8 cellular contexts compared by ENCODE assay signal in genomic region chr1:54671985-54672608, GRCh38. TPM values are rescaled to one million over a fixed set of nuclear protein-coding genes. Genes with fewer than 3 reads are reported as not detected.
DNase-seq lines count a peak whose midpoint lies in the region; ATAC-seq and TF ChIP-seq lines count a peak whose summit lies in the region.

No MANE protein-coding gene starts in this region.

- DNase-seq in AG09309 (ENCODE audit: low read depth) (peak; percentile 8), GM19238 (ENCODE audit: insufficient read length, low spot score) (peak; percentile 39), LoVo (ENCODE audit: low spot score) (peak; percentile 59), SJSA1 (ENCODE audit: low read depth in 1 of 2, low spot score in 2 of 2) (peak; percentile 60 to 64), left ventricle myocardium inferior (no peak)
- DNase-seq in activated effector memory CD4-positive, alpha-beta T cell treated with anti-CD3 and anti-CD28 coated beads, Interleukin-2, amount 50 U/mL, for 16 hours = peak; percentile 82
- DNase-seq in stimulated activated CD4-positive, alpha-beta T cell treated with anti-CD3 and anti-CD28 coated beads, Interleukin-15, amount 100 ng/mL, for 1 hour (ENCODE audit: low read depth in 1 of 2, low spot score in 1 of 2) = peak; percentile 26 to 36

- H3K4me3 ChIP-seq in AG09309 (ENCODE audit: control insufficient read depth, low read depth, low read length) (no peak overlapping the region), SJSA1 (no peak overlapping the region), left ventricle myocardium inferior (no peak overlapping the region)

- H3K36me3 ChIP-seq in SJSA1 (no peaks in the 10 kb centered on the region), left ventricle myocardium inferior (peaks cover 7% of the 10 kb centered on the region)

- H3K4me1 ChIP-seq in SJSA1 (replicated peaks) (no peaks in the 10 kb centered on the region), left ventricle myocardium inferior (no peaks in the 10 kb centered on the region)

- no peak overlapping the region for H3K27ac ChIP-seq in SJSA1
- H3K27ac ChIP-seq in left ventricle myocardium inferior (replicated peaks) = no peak overlapping the region

- H3K27me3 ChIP-seq in SJSA1 (replicated peaks) (no peaks in the 10 kb centered on the region), left ventricle myocardium inferior (ENCODE audit: low read depth) (no peaks in the 10 kb centered on the region)

- ATAC-seq in HG02610 (IDR thresholded peaks at IDR 0.05; ENCODE audit: unreplicated experiment) = no peak

- H3K9me3 ChIP-seq in SJSA1 (replicated peaks) (no peaks in the 10 kb centered on the region), left ventricle myocardium inferior (replicated peaks) (peaks cover 10% of the 10 kb centered on the region)

- peak; percentile 95 for TF ChIP-seq CTCF in AG09309 (IDR thresholded peaks at IDR 0.05; ENCODE audit: control insufficient read depth, insufficient read depth, low read depth, low read length, missing control alignments)
- peak; percentile 66 for TF ChIP-seq CTCF in left ventricle myocardium inferior (IDR thresholded peaks at IDR 0.05; ENCODE audit: borderline replicate concordance)

- intact Hi-C loops in left ventricle myocardium inferior (cut with micrococcal nuclease) = no loop called here

RNA-seq across cellular contexts. Expression of gene MROH7, which starts 30.5 kb away (rescaled TPM):
- not detected in 2 replicates for total RNA-seq in SJSA1 (2014; rRNA removed; shearing (Covaris generic))
- total RNA-seq in left ventricle myocardium inferior = 6.8 TPM

RNA-seq across cellular contexts. Expression of gene TTC4, which starts 43.6 kb away (rescaled TPM):
- total RNA-seq in SJSA1 (2014; rRNA removed; shearing (Covaris generic)) = 35.4 and 38.6 TPM in 2 replicates
- 16.1 TPM for total RNA-seq in left ventricle myocardium inferior

RNA-seq across cellular contexts. Expression of gene FAM151A, which starts 48.8 kb away (rescaled TPM):
- total RNA-seq in SJSA1 (2014; rRNA removed; shearing (Covaris generic)) = not detected in 2 replicates
- total RNA-seq in left ventricle myocardium inferior = 0.80 TPM
